In the genomic region with DNA sequence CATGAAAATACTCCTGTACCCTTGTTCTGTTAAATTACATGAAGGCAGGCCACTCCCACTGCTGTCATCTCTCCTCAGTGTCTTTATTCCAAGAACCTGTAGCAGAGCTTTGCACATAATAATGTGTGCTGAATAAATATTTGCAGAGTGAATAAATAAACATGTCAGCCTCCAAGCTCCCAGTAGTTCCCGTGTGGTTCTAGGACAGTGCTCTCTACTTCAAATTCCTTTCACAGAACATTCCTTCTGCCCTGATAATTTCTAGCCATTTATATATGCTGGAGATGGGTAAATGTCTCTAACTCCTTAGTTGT, we compare ENCODE assay signal across 12 cellular contexts. TPM values are rescaled to one million over a fixed set of nuclear protein-coding genes. Genes with fewer than 3 reads are reported as not detected.
A peak's percentile ranks its signal among the peaks of the same experiment; 100 is the strongest.
DNase-seq lines count a peak whose midpoint lies in the region; ATAC-seq and TF ChIP-seq lines count a peak whose summit lies in the region.
"Had no signal": no experiment of that assay in that cellular context is flagged by ENCODE, and none has a peak within 500 bp of the region (broad histone marks: within the 10 kb centered on the region; RNA-seq: fewer than 3 reads in every experiment).

No MANE protein-coding gene starts in this region.

- H3K9me3 Mint-ChIP-seq in activated CD4-positive, alpha-beta T cell treated with anti-CD3 and anti-CD28 coated beads, Interleukin-2, amount 10 ng/mL, durations not matched to agents 7 days and 5 days = no peaks in the 10 kb centered on the region

- H3K36me3 ChIP-seq in prostate gland (no peaks in the 10 kb centered on the region), BE2C (no peaks in the 10 kb centered on the region), spleen (no peaks in the 10 kb centered on the region), uterus (no peaks in the 10 kb centered on the region)

- peaks cover 6% of the 10 kb centered on the region for H3K4me1 ChIP-seq in prostate gland (replicated peaks)
- H3K4me1 ChIP-seq in BE2C = no peaks in the 10 kb centered on the region
- H3K4me1 ChIP-seq in spleen = no peaks in the 10 kb centered on the region
- H3K4me1 ChIP-seq in uterus = no peaks in the 10 kb centered on the region

- H3K27ac ChIP-seq in prostate gland (no peak overlapping the region), spleen (no peak overlapping the region), uterus (no peak overlapping the region)
- H3K27ac ChIP-seq: SK-N-MC had no signal

- peaks cover 7% of the 10 kb centered on the region for H3K27me3 Mint-ChIP-seq in activated CD4-positive, alpha-beta T cell treated with anti-CD3 and anti-CD28 coated beads, Interleukin-2, amount 10 ng/mL, durations not matched to agents 7 days and 5 days

- peak overlapping the region; percentile 1 for H3K27ac Mint-ChIP-seq in activated CD4-positive, alpha-beta T cell treated with anti-CD3 and anti-CD28 coated beads, Interleukin-2, amount 10 ng/mL, durations not matched to agents 7 days and 5 days

- H3K4me1 Mint-ChIP-seq in activated CD4-positive, alpha-beta T cell treated with anti-CD3 and anti-CD28 coated beads, Interleukin-2, amount 10 ng/mL, durations not matched to agents 7 days and 5 days = peaks cover 11% of the 10 kb centered on the region

- peak; percentile 22 for ATAC-seq in HG02870 (IDR thresholded peaks at IDR 0.05; ENCODE audit: unreplicated experiment)

- H3K4me3 ChIP-seq in prostate gland (no peak overlapping the region), BE2C (ENCODE audit: low read depth, low read length) (no peak overlapping the region), spleen (no peak overlapping the region), uterus (no peak overlapping the region)
- H3K4me3 ChIP-seq: SK-N-MC had no signal

- no peaks in the 10 kb centered on the region for H3K36me3 Mint-ChIP-seq in activated CD4-positive, alpha-beta T cell treated with anti-CD3 and anti-CD28 coated beads, Interleukin-2, amount 10 ng/mL, durations not matched to agents 7 days and 5 days (ENCODE audit: low read depth)

- H3K9me3 ChIP-seq in prostate gland = no peaks in the 10 kb centered on the region
- H3K9me3 ChIP-seq in BE2C = no peaks in the 10 kb centered on the region
- H3K9me3 ChIP-seq in spleen = no peaks in the 10 kb centered on the region
- no peaks in the 10 kb centered on the region for H3K9me3 ChIP-seq in uterus

- H3K27me3 ChIP-seq in prostate gland (replicated peaks; ENCODE audit: insufficient read depth) (no peaks in the 10 kb centered on the region), BE2C (no peaks in the 10 kb centered on the region), spleen (replicated peaks in 1 of 7) (no peaks in the 10 kb centered on the region), uterus (no peaks in the 10 kb centered on the region)

- no peak for DNase-seq in activated CD4-positive, alpha-beta T cell treated with anti-CD3 and anti-CD28 coated beads, Interleukin-2, amount 10 ng/mL, durations not matched to agents 7 days and 5 days
- no peak for DNase-seq in activated CD4-positive, alpha-beta T cell treated with anti-CD3 and anti-CD28 coated beads, Interleukin-2, amount 50 U/mL, for 48 hours
- peak; percentile 54 for DNase-seq in NCI-H345 treated with DMSO at 0.1 percent for 48 hours (lab: John Stamatoyannopoulos, UW; ENCODE audit: unreplicated experiment)
- DNase-seq in prostate gland (ENCODE audit: low spot score) = peak; percentile 16
- no peak for DNase-seq in BE2C
- DNase-seq in spleen = no peak
- no peak for DNase-seq in uterus
- DNase-seq: activated naive CD4-positive, alpha-beta T cell; AML-193 had no signal

- TF ChIP-seq POLR2A in prostate gland (IDR thresholded peaks at IDR 0.05) = no peak
- TF ChIP-seq POLR2A in spleen (IDR thresholded peaks at IDR 0.05) = no peak
- TF ChIP-seq POLR2A in uterus (IDR thresholded peaks at IDR 0.05) = no peak

- intact Hi-C loops in prostate gland (cut with DNase I) = no loop called here
- intact Hi-C loops in spleen (cut with DNase I; ENCODE audit: low total_unique reads) = no loop called here
- intact Hi-C loops in uterus (cut with DNase I; ENCODE audit: low total_unique reads) = no loop called here

- H3K4me3 Mint-ChIP-seq in activated CD4-positive, alpha-beta T cell treated with anti-CD3 and anti-CD28 coated beads, Interleukin-2, amount 10 ng/mL, durations not matched to agents 7 days and 5 days = no peak overlapping the region

- CTCF ChIA-PET in activated CD4-positive, alpha-beta T cell treated with anti-CD3 and anti-CD28 coated beads, Interleukin-2, amount 10 ng/mL, durations not matched to agents 7 days and 5 days (lab: Charles Lee) = interaction anchor here (1.2 kb wide), 1 partner anchor 22 kb away, joined by 4 read pairs; no protein-coding TSS in a partner anchor

- 13% methylated on average over 1 of the region's 1 CpG for WGBS in prostate gland
- WGBS in spleen, 5 donors = 45 to 77% (median 59%) methylated on average over 1 of the region's 1 CpG

- TF ChIP-seq CTCF in prostate gland (IDR thresholded peaks at IDR 0.05) (no peak), BE2C (IDR thresholded peaks at IDR 0.05; ENCODE audit: low read depth, low read length) (no peak), spleen (IDR thresholded peaks at IDR 0.05 in 8 of 11, conservative IDR thresholded peaks at IDR 0.05 in 3 of 11) (no peak), uterus (IDR thresholded peaks at IDR 0.05) (no peak)

- POLR2A ChIA-PET in activated CD4-positive, alpha-beta T cell treated with anti-CD3 and anti-CD28 coated beads, Interleukin-2, amount 10 ng/mL, durations not matched to agents 7 days and 5 days (lab: Charles Lee) = no interaction called here

RNA-seq across cellular contexts. Expression of gene HYAL4, which starts 20.3 kb away (rescaled TPM):
- under 1 TPM; 0.10 to 0.54 TPM for total RNA-seq in activated CD4-positive, alpha-beta T cell treated with anti-CD3 and anti-CD28 coated beads, Interleukin-2, amount 10 ng/mL, durations not matched to agents 7 days and 5 days
- total RNA-seq in prostate gland (1 to 10 TPM in 1 of 2 donors, not detected in 1; 1.6 TPM), spleen (under 1 TPM in 1 of 7 donors, not detected in 6; 0.26 TPM), uterus (not detected)
- polyA plus RNA-seq in BE2C (2012; ENCODE audit: insufficient read depth, insufficient read length, low read depth) = not detected
- not detected for polyA plus RNA-seq in spleen
- total RNA-seq: mononuclear cell had no signal

Comparison
In these comparisons a context has a peak if more than half of its experiments do, and no peak if none do; other contexts are left out.
1. DNase-seq: peak in NCI-H345 treated with DMSO at 0.1 percent for 48 hours (single experiment) and prostate gland (single experiment); none in activated CD4-positive, alpha-beta T cell treated with anti-CD3 and anti-CD28 coated beads, Interleukin-2, amount 10 ng/mL, durations not matched to agents 7 days and 5 days (single experiment), activated CD4-positive, alpha-beta T cell treated with anti-CD3 and anti-CD28 coated beads, Interleukin-2, amount 50 U/mL, for 48 hours (0 of 2), BE2C (single experiment), spleen (single experiment) and uterus (0 of 2).